Comparison of ENCODE assay signal across 8 cellular contexts in the genomic region with DNA sequence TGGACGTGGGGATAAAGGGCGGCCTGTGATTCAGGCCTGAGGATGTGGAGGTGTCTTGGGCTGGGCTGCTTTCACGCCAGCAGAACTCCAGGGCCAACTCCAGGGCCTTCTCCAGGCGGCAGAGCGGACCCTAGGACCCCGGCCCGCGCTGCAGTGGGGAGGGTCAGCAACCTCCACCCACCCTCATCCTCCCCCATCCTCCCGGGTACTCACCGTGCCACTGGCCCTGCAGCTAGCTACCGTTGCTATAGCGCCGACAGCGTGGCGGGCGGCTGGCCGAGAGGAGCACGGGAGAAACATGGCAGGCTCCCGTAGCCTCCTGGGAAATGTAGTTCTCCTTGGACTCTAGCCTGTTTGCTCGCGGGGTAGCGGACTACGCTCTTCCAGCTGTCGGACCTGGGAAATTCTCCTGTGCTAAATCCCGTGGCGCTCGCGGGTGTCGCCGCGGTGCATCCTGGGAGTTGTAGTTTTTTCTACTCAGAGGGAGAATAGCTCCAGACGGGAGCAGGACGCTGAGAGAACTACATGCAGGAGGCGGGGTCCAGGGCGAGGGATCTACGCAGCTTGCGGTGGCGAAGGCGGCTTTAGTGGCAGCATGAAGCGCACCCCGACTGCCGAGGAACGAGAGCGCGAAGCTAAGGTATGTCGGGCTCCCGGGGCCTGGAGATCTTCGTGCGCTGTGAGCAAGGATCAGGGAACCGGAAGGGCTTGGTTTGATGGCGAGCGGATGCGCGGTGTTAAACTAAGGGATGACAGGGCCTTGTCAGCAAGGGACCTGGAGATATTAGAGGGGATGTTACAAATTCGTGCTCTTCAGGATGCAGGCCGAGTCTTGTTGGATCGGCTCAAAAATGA. TPM values are rescaled to one million over a fixed set of nuclear protein-coding genes. Genes with fewer than 3 reads are reported as not detected.
DNase-seq lines count a peak whose midpoint lies in the region; ATAC-seq and TF ChIP-seq lines count a peak whose summit lies in the region.

A gene (plus strand): TSS at position 567 of the 855 bp plus-strand sequence.
A gene (minus strand): TSS at position 270 of the 855 bp plus-strand sequence. CDS start 3,136 bp downstream, outside the sequence.

- POLR2A ChIA-PET in PC-3 (lab: Charles Lee; ENCODE audit: unreplicated experiment), result no interaction called here

- ATAC-seq in GM21576 (IDR thresholded peaks at IDR 0.05; ENCODE audit: unreplicated experiment), result peak; percentile 99
- ATAC-seq in PC-3, result peak; percentile 98
- ATAC-seq in esophagus mucosa, result peak; percentile 100

- no TSS peak for BruUV-seq in PC-3 (replicated peaks; lab: Mats Ljungman, UMichigan)

- H3K4me3 Mint-ChIP-seq in activated T-cell treated with anti-CD3 and anti-CD28 coated beads, Interleukin-2, amount 50 U/mL, for 24 hours, result peak within 1 kb of the TSS; percentile 99

- H3K27me3 ChIP-seq in PC-3 (ENCODE audit: low read length) (no peaks in the 10 kb centered on the region), muscle layer of colon (ENCODE audit: control insufficient read depth in 1 of 2, insufficient read depth in 2 of 2, low read length in 2 of 2) (no peaks in the 10 kb centered on the region)

- H3F3A ChIP-seq in PC-3 (ENCODE audit: low read length, unreplicated experiment), result no peaks in the 10 kb centered on the region

- peak within 1 kb of the TSS; percentile 81 for H3K4me3 ChIP-seq in PC-3 (ENCODE audit: low read length)
- peak within 1 kb of the TSS; percentile 62 to 98 for H3K4me3 ChIP-seq in muscle layer of colon (ENCODE audit: low read depth in 1 of 2, low read length in 2 of 2)

- H3K4me2 ChIP-seq in PC-3 (ENCODE audit: low read length), result peak within 1 kb of the TSS; percentile 89

- H3K27ac ChIP-seq in PC-3 (ENCODE audit: low read length) (no peak within 1 kb of the TSS), muscle layer of colon (ENCODE audit: low read depth, low read length) (peak within 1 kb of the TSS; percentile 73)

- CTCF ChIA-PET in PC-3 (lab: Charles Lee), result interaction anchor here (0.6 to 1.3 kb wide), 3 partner anchors 39 to 447 kb away, joined by 3 to 4 read pairs (median 4); no protein-coding TSS in a partner anchor

- H3K9me3 ChIP-seq in PC-3 (ENCODE audit: low read length) (no peaks in the 10 kb centered on the region), muscle layer of colon (ENCODE audit: low read length) (no peaks in the 10 kb centered on the region)

- H4K20me1 ChIP-seq in PC-3 (ENCODE audit: low read length), result no peaks in the 10 kb centered on the region

- peaks cover 39% of the 10 kb centered on the region for H3K4me1 Mint-ChIP-seq in activated T-cell treated with anti-CD3 and anti-CD28 coated beads, Interleukin-2, amount 50 U/mL, for 24 hours (ENCODE audit: low read depth)

- H3K36me3 Mint-ChIP-seq in activated T-cell treated with anti-CD3 and anti-CD28 coated beads, Interleukin-2, amount 50 U/mL, for 24 hours (ENCODE audit: low read depth), result peaks cover 33% of the 10 kb centered on the region

- H2AFZ ChIP-seq in PC-3 (ENCODE audit: low read length), result peak within 1 kb of the TSS; percentile 88

- intact Hi-C loops in PC-3 (cut with micrococcal nuclease), result no loop called here

- no peak for TF ChIP-seq EP300 in Ishikawa (IDR thresholded peaks at IDR 0.05; ENCODE audit: borderline replicate concordance)

- H3K9me2 ChIP-seq in PC-3 (replicated peaks; ENCODE audit: low read length), result no peaks in the 10 kb centered on the region

- peaks cover 48% of the 10 kb centered on the region for H3K79me2 ChIP-seq in PC-3 (ENCODE audit: low read length)

- no peaks in the 10 kb centered on the region for H3K9me3 Mint-ChIP-seq in activated T-cell treated with anti-CD3 and anti-CD28 coated beads, Interleukin-2, amount 50 U/mL, for 24 hours

- DNase-seq in DMS153 (lab: John Stamatoyannopoulos, UW) (peak; percentile 89), PC-3 (peak; percentile 97)
- DNase-seq in activated T-cell treated with anti-CD3 and anti-CD28 coated beads, Interleukin-2, amount 50 U/mL, for 24 hours, result peak; percentile 97
- peak; percentile 98 for DNase-seq in stimulated activated CD8-positive, alpha-beta memory T cell treated with anti-CD3 and anti-CD28 coated beads, Interleukin-7, amount 100 ng/mL, for 24 hours (ENCODE audit: low read depth)

- peak within 1 kb of the TSS; percentile 98 for H3K27ac Mint-ChIP-seq in activated T-cell treated with anti-CD3 and anti-CD28 coated beads, Interleukin-2, amount 50 U/mL, for 24 hours

- H3K36me3 ChIP-seq in PC-3 (ENCODE audit: low read depth, low read length) (no peaks in the 10 kb centered on the region), muscle layer of colon (ENCODE audit: insufficient read depth, low read length) (no peaks in the 10 kb centered on the region)

- no peak for TF ChIP-seq CTCF in PC-3 (conservative IDR thresholded peaks at IDR 0.05; ENCODE audit: low read depth, low read length)

- H3K27me3 Mint-ChIP-seq in activated T-cell treated with anti-CD3 and anti-CD28 coated beads, Interleukin-2, amount 50 U/mL, for 24 hours, result no peaks in the 10 kb centered on the region

- peaks cover 7% of the 10 kb centered on the region; the same call in 1 of the 2 replicates for H3K4me1 ChIP-seq in PC-3 (ENCODE audit: insufficient read depth, low read length)
- H3K4me1 ChIP-seq in muscle layer of colon (ENCODE audit: insufficient read depth, low read length), result peaks cover 15% of the 10 kb centered on the region

- H3K9ac ChIP-seq in PC-3 (ENCODE audit: low read length), result peak within 1 kb of the TSS; percentile 77
- peak within 1 kb of the TSS; percentile 73 for H3K9ac ChIP-seq in muscle layer of colon (ENCODE audit: low read length)

- TF ChIP-seq RAD21 in Ishikawa (IDR thresholded peaks at IDR 0.05; ENCODE audit: low read depth), result no peak

TF ChIP-seq in Ishikawa, 13 proteins besides CTCF, POLR2A, EP300 and RAD21:
- TF ChIP-seq TCF12 (IDR thresholded peaks at IDR 0.05; ENCODE audit: low read depth), result peak; percentile 56; the same call in 1 of the 2 replicates
- TF ChIP-seq, protein P1, sequence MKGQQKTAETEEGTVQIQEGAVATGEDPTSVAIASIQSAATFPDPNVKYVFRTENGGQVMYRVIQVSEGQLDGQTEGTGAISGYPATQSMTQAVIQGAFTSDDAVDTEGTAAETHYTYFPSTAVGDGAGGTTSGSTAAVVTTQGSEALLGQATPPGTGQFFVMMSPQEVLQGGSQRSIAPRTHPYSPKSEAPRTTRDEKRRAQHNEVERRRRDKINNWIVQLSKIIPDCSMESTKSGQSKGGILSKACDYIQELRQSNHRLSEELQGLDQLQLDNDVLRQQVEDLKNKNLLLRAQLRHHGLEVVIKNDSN (IDR thresholded peaks at IDR 0.05), result peak; percentile 67
- peak; percentile 55 for TF ChIP-seq TEAD4 (IDR thresholded peaks at IDR 0.05)
- TF ChIP-seq, protein P2, sequence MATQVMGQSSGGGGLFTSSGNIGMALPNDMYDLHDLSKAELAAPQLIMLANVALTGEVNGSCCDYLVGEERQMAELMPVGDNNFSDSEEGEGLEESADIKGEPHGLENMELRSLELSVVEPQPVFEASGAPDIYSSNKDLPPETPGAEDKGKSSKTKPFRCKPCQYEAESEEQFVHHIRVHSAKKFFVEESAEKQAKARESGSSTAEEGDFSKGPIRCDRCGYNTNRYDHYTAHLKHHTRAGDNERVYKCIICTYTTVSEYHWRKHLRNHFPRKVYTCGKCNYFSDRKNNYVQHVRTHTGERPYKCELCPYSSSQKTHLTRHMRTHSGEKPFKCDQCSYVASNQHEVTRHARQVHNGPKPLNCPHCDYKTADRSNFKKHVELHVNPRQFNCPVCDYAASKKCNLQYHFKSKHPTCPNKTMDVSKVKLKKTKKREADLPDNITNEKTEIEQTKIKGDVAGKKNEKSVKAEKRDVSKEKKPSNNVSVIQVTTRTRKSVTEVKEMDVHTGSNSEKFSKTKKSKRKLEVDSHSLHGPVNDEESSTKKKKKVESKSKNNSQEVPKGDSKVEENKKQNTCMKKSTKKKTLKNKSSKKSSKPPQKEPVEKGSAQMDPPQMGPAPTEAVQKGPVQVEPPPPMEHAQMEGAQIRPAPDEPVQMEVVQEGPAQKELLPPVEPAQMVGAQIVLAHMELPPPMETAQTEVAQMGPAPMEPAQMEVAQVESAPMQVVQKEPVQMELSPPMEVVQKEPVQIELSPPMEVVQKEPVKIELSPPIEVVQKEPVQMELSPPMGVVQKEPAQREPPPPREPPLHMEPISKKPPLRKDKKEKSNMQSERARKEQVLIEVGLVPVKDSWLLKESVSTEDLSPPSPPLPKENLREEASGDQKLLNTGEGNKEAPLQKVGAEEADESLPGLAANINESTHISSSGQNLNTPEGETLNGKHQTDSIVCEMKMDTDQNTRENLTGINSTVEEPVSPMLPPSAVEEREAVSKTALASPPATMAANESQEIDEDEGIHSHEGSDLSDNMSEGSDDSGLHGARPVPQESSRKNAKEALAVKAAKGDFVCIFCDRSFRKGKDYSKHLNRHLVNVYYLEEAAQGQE (IDR thresholded peaks at IDR 0.05; ENCODE audit: low read depth), result no peak
- peak; percentile 34; the same call in 1 of the 2 replicates for TF ChIP-seq TAF1 (IDR thresholded peaks at IDR 0.05; ENCODE audit: low read depth)
- no peak for TF ChIP-seq FOXM1 (IDR thresholded peaks at IDR 0.05; ENCODE audit: borderline replicate concordance, low read depth)
- TF ChIP-seq ZBTB7A (IDR thresholded peaks at IDR 0.05; ENCODE audit: low read depth), result no peak
- peak; percentile 75 for TF ChIP-seq CREB1 (IDR thresholded peaks at IDR 0.05; ENCODE audit: low read depth)
- TF ChIP-seq NFIC (IDR thresholded peaks at IDR 0.05), result 0 out of 2 replicates have a peak, but pooled peaks have one; percentile 18
- peak; percentile 98 for TF ChIP-seq YY1 (IDR thresholded peaks at IDR 0.05; ENCODE audit: low read depth)
- no peak for TF ChIP-seq EGR1 (IDR thresholded peaks at IDR 0.05)
- TF ChIP-seq, protein P3, sequence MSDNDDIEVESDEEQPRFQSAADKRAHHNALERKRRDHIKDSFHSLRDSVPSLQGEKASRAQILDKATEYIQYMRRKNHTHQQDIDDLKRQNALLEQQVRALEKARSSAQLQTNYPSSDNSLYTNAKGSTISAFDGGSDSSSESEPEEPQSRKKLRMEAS (IDR thresholded peaks at IDR 0.05), result peak; percentile 81
- no peak for TF ChIP-seq CEBPB (IDR thresholded peaks at IDR 0.05)
TF ChIP-seq in Ishikawa: peak in this region for 8.

RNA-seq across cellular contexts. Expression of the first gene that starts in this region (rescaled TPM):
- total RNA-seq in PC-3 (2014; rRNA removed), result 27.0 and 32.7 TPM in 2 replicates
- 33.3 TPM for total RNA-seq in esophagus mucosa

RNA-seq across cellular contexts. Expression of the second gene that starts in this region (rescaled TPM):
- total RNA-seq in PC-3 (2014; rRNA removed) (3.8 and 4.6 TPM in 2 replicates), esophagus mucosa (2.9 TPM)
